Comparison of ENCODE assay signal across 8 cellular contexts in genomic region chr9:96777539-96777864, GRCh38. TPM values are rescaled to one million over a fixed set of nuclear protein-coding genes. Genes with fewer than 3 reads are reported as not detected.
DNase-seq lines count a peak whose midpoint lies in the region; ATAC-seq and TF ChIP-seq lines count a peak whose summit lies in the region.

No MANE protein-coding gene starts in this region.

- no peak for ATAC-seq in omental fat pad (ENCODE audit: low FRiP score)

- H3K36me3 ChIP-seq in endodermal cell (ENCODE audit: control insufficient read depth, insufficient read depth, low read length): peaks cover 39% of the 10 kb centered on the region
- H3K36me3 ChIP-seq in ovary: no peaks in the 10 kb centered on the region

- H3K4me3 ChIP-seq in endodermal cell (ENCODE audit: low read length) (peak overlapping the region; percentile 93), ovary (peak overlapping the region; percentile 50)

- no peak for TF ChIP-seq CTCF in endodermal cell (conservative IDR thresholded peaks at IDR 0.05)
- no peak for TF ChIP-seq CTCF in ovary (IDR thresholded peaks at IDR 0.05)
- no peak for TF ChIP-seq CTCF in omental fat pad (IDR thresholded peaks at IDR 0.05)

- no peaks in the 10 kb centered on the region for H3K4me1 ChIP-seq in endodermal cell (ENCODE audit: control insufficient read depth, insufficient read depth, low read length)
- peaks cover 1% of the 10 kb centered on the region for H3K4me1 ChIP-seq in ovary (ENCODE audit: insufficient read depth)

- DNase-seq in NCI-H2196 (lab: John Stamatoyannopoulos, UW; ENCODE audit: unreplicated experiment): peak; percentile 30
- no peak for DNase-seq in NCI-H2196 treated with DMSO at 0.1 percent for 48 hours (lab: John Stamatoyannopoulos, UW; ENCODE audit: unreplicated experiment)
- DNase-seq in NCI-H748 treated with DMSO at 0.1 percent for 48 hours (lab: John Stamatoyannopoulos, UW): peak; percentile 57
- DNase-seq in endodermal cell: no peak
- DNase-seq in ovary: no peak
- no peak for DNase-seq in omental fat pad (ENCODE audit: low spot score)
- no peak for DNase-seq in midbrain (lab: John Stamatoyannopoulos, UW)
- DNase-seq in head of caudate nucleus: no peak

- H3K9ac ChIP-seq in endodermal cell (ENCODE audit: extremely low read depth, low read length, poor library complexity, severe bottlenecking): peak overlapping the region; percentile 58

- WGBS in endodermal cell (ENCODE audit: insufficient coverage in 1 of 2, insufficient read length in 1 of 2), 2 experiments: 6 to 25% methylated on average over 4 to 21 of the region's 21 CpGs
- 1% methylated on average over 20 to 21 of the region's 21 CpGs for WGBS in ovary, 3 donors

- peaks cover 6% of the 10 kb centered on the region for H3K9me3 Mint-ChIP-seq in endodermal cell

- intact Hi-C loops in ovary (cut with DNase I): no loop called here
- intact Hi-C loops in head of caudate nucleus (cut with DNase I): no loop called here

- peaks cover 13% of the 10 kb centered on the region for H3K4me1 Mint-ChIP-seq in endodermal cell

- TF ChIP-seq POLR2A in ovary (IDR thresholded peaks at IDR 0.05): no peak

- H3K27me3 Mint-ChIP-seq in endodermal cell (ENCODE audit: insufficient read depth): no peaks in the 10 kb centered on the region

- H3K9me3 ChIP-seq in endodermal cell (ENCODE audit: control insufficient read depth, low read length) (peaks cover 17% of the 10 kb centered on the region), ovary (no peaks in the 10 kb centered on the region)

- H3K36me3 Mint-ChIP-seq in endodermal cell (ENCODE audit: low read depth): peaks cover 38% of the 10 kb centered on the region

- peak overlapping the region; percentile 81 for H3K4me3 Mint-ChIP-seq in endodermal cell

- H3K27me3 ChIP-seq in endodermal cell (ENCODE audit: control insufficient read depth, insufficient read depth, low read length, poor library complexity, severe bottlenecking) (no peaks in the 10 kb centered on the region), ovary (no peaks in the 10 kb centered on the region)

- no peak for TF ChIP-seq EP300 in ovary (IDR thresholded peaks at IDR 0.05)

- H3K27ac ChIP-seq in endodermal cell (ENCODE audit: low read depth, low read length) (no peak overlapping the region), ovary (peak overlapping the region; percentile 51 to 70)

- peak overlapping the region; percentile 35 for H3K27ac Mint-ChIP-seq in endodermal cell

RNA-seq across cellular contexts. Expression of gene ZNF510, which starts 0.4 kb away (rescaled TPM):
- 10 to 100 TPM; 15.8 to 18.2 TPM for total RNA-seq in endodermal cell
- 15.2 TPM for polyA plus RNA-seq in endodermal cell (2013, experiment 1 of 2)
- polyA plus RNA-seq in endodermal cell (2013, experiment 2 of 2): 15.6 TPM
- total RNA-seq in ovary: 10 to 100 TPM in 6 of 7 donors, 1 to 10 TPM in 1; 8.3 to 16.8 (median 13.4) TPM
- polyA plus RNA-seq in ovary: 10 to 100 TPM in 1 of 2 donors, 1 to 10 TPM in 1; 6.8 to 10.3 TPM
- 10 to 100 TPM in 2 of 4 donors, 1 to 10 TPM in 2; 5.2 to 14.2 (median 10.4) TPM for total RNA-seq in omental fat pad

Comparison
In these comparisons a context has a peak if more than half of its experiments do, and no peak if none do; other contexts are left out.
1. DNase-seq: peak in NCI-H2196 (single experiment) and NCI-H748 treated with DMSO at 0.1 percent for 48 hours (single experiment); none in NCI-H2196 treated with DMSO at 0.1 percent for 48 hours (single experiment), endodermal cell (single experiment), ovary (0 of 5), omental fat pad (single experiment), midbrain (single experiment) and head of caudate nucleus (0 of 42).